17 cellular contexts compared by ENCODE assay signal in genomic region chr3:18872466-18872865, GRCh38.
A peak's percentile ranks its signal among the peaks of the same experiment; 100 is the strongest.
DNase-seq lines count a peak whose midpoint lies in the region; ATAC-seq and TF ChIP-seq lines count a peak whose summit lies in the region.
"Had no signal": no experiment of that assay in that cellular context is flagged by ENCODE, and none has a peak within 500 bp of the region (broad histone marks: within the 10 kb centered on the region; RNA-seq: fewer than 3 reads in every experiment).

No MANE protein-coding gene starts in this region.

- WGBS in spleen, 5 donors, result 76 to 90% (median 85%) methylated on average over 1 of the region's 1 CpG

- H3K4me1 Mint-ChIP-seq in activated CD8-positive, alpha-beta T cell treated with anti-CD3 and anti-CD28 coated beads for 36 hours (ENCODE audit: low read depth), result peaks cover 41% of the 10 kb centered on the region
- H3K4me1 Mint-ChIP-seq in activated CD8-positive, alpha-beta T cell treated with anti-CD3 and anti-CD28 coated beads, Interleukin-2, amount 10 ng/mL, durations not matched to agents 7 days and 5 days (ENCODE audit: low read depth), result no peaks in the 10 kb centered on the region
- no peaks in the 10 kb centered on the region for H3K4me1 Mint-ChIP-seq in neural progenitor cell
- H3K4me1 Mint-ChIP-seq: IgD-negative memory B cell had no signal

- no peaks in the 10 kb centered on the region for H3K9me3 Mint-ChIP-seq in activated CD8-positive, alpha-beta T cell treated with anti-CD3 and anti-CD28 coated beads for 36 hours
- no peaks in the 10 kb centered on the region for H3K9me3 Mint-ChIP-seq in activated CD8-positive, alpha-beta T cell treated with anti-CD3 and anti-CD28 coated beads, Interleukin-2, amount 10 ng/mL, durations not matched to agents 7 days and 5 days (ENCODE audit: insufficient read depth)
- no peaks in the 10 kb centered on the region for H3K9me3 Mint-ChIP-seq in neural progenitor cell
- H3K9me3 Mint-ChIP-seq: IgD-negative memory B cell; T-helper 2 cell treated with Interferon-gamma antibody and Interleukin-4, amounts not matched to agents 5 μg/mL and 100 μg/mL, for 36 hours had no signal

- H3K27ac Mint-ChIP-seq in activated CD8-positive, alpha-beta T cell treated with anti-CD3 and anti-CD28 coated beads for 36 hours, result no peak overlapping the region
- no peak overlapping the region for H3K27ac Mint-ChIP-seq in activated CD8-positive, alpha-beta T cell treated with anti-CD3 and anti-CD28 coated beads, Interleukin-2, amount 10 ng/mL, durations not matched to agents 7 days and 5 days
- H3K27ac Mint-ChIP-seq in neural progenitor cell, result no peak overlapping the region
- H3K27ac Mint-ChIP-seq: IgD-negative memory B cell; T-helper 2 cell treated with Interferon-gamma antibody and Interleukin-4, amounts not matched to agents 5 μg/mL and 100 μg/mL, for 36 hours had no signal

- H3K4me1 ChIP-seq in spleen (no peaks in the 10 kb centered on the region), neural progenitor cell (no peaks in the 10 kb centered on the region)
- H3K4me1 ChIP-seq: BLaER1, SJCRH30, tibial artery had no signal

- H4K20me1 ChIP-seq in neural progenitor cell (ENCODE audit: low read depth), result no peaks in the 10 kb centered on the region
- H4K20me1 ChIP-seq: BLaER1 had no signal

- no peaks in the 10 kb centered on the region for H3K36me3 ChIP-seq in spleen
- no peaks in the 10 kb centered on the region for H3K36me3 ChIP-seq in neural progenitor cell
- H3K36me3 ChIP-seq: BLaER1, neutrophil, SJCRH30, tibial artery had no signal

- H3K9me3 ChIP-seq in spleen, result no peaks in the 10 kb centered on the region
- no peaks in the 10 kb centered on the region for H3K9me3 ChIP-seq in neural progenitor cell (ENCODE audit: low read depth)
- H3K9me3 ChIP-seq: BLaER1, neutrophil, SJCRH30, tibial artery had no signal

- no peak overlapping the region for H3K9ac ChIP-seq in neural progenitor cell
- H3K9ac ChIP-seq: BLaER1 had no signal

- no peaks in the 10 kb centered on the region for H3K36me3 Mint-ChIP-seq in activated CD8-positive, alpha-beta T cell treated with anti-CD3 and anti-CD28 coated beads for 36 hours (ENCODE audit: low read depth)
- no peaks in the 10 kb centered on the region for H3K36me3 Mint-ChIP-seq in activated CD8-positive, alpha-beta T cell treated with anti-CD3 and anti-CD28 coated beads, Interleukin-2, amount 10 ng/mL, durations not matched to agents 7 days and 5 days (ENCODE audit: low read depth)
- no peaks in the 10 kb centered on the region for H3K36me3 Mint-ChIP-seq in neural progenitor cell
- H3K36me3 Mint-ChIP-seq: IgD-negative memory B cell had no signal

- no peaks in the 10 kb centered on the region for H3K27me3 Mint-ChIP-seq in activated CD8-positive, alpha-beta T cell treated with anti-CD3 and anti-CD28 coated beads for 36 hours
- H3K27me3 Mint-ChIP-seq in activated CD8-positive, alpha-beta T cell treated with anti-CD3 and anti-CD28 coated beads, Interleukin-2, amount 10 ng/mL, durations not matched to agents 7 days and 5 days (ENCODE audit: low read depth), result no peaks in the 10 kb centered on the region
- H3K27me3 Mint-ChIP-seq in neural progenitor cell (ENCODE audit: insufficient read depth, low read depth), result no peaks in the 10 kb centered on the region

- intact Hi-C loops in activated CD8-positive, alpha-beta T cell treated with anti-CD3 and anti-CD28 coated beads for 36 hours (cut with micrococcal nuclease), result no loop called here
- intact Hi-C loops in spleen (cut with DNase I; ENCODE audit: low total_unique reads), result no loop called here

- no peaks in the 10 kb centered on the region for H3F3A ChIP-seq in neural progenitor cell (ENCODE audit: low read depth)

- H3K4me3 ChIP-seq in spleen (no peak overlapping the region), neural progenitor cell (no peak overlapping the region)
- H3K4me3 ChIP-seq: BLaER1, SJCRH30, tibial artery had no signal

- TF ChIP-seq CTCF in activated CD8-positive, alpha-beta T cell treated with anti-CD3 and anti-CD28 coated beads for 36 hours (IDR thresholded peaks at IDR 0.05), result no peak
- TF ChIP-seq CTCF in VCaP (conservative IDR thresholded peaks at IDR 0.05) (0 out of 2 replicates have a peak, but pooled peaks have one; percentile 41), spleen (IDR thresholded peaks at IDR 0.05 in 8 of 11, conservative IDR thresholded peaks at IDR 0.05 in 3 of 11) (no peak), neural progenitor cell (IDR thresholded peaks at IDR 0.05) (no peak)

- no peak overlapping the region for H3K27ac ChIP-seq in VCaP
- no peak overlapping the region for H3K27ac ChIP-seq in spleen
- H3K27ac ChIP-seq in neural progenitor cell, result no peak overlapping the region
- H3K27ac ChIP-seq: BLaER1, neutrophil, SJCRH30, tibial artery had no signal

- ATAC-seq in activated CD8-positive, alpha-beta T cell treated with anti-CD3 and anti-CD28 coated beads for 36 hours, result peak; percentile 52
- ATAC-seq in activated CD8-positive, alpha-beta T cell treated with anti-CD3 and anti-CD28 coated beads, Interleukin-2, amount 10 ng/mL, durations not matched to agents 7 days and 5 days, result no peak
- ATAC-seq in GM19351 (IDR thresholded peaks at IDR 0.05; ENCODE audit: unreplicated experiment), result peak; percentile 53
- peak; percentile 86 for ATAC-seq in HG03442 (IDR thresholded peaks at IDR 0.05; ENCODE audit: unreplicated experiment)

- H3K4me2 ChIP-seq in neural progenitor cell, result no peak overlapping the region
- H3K4me2 ChIP-seq: BLaER1 had no signal

- no peak overlapping the region for H3K4me3 Mint-ChIP-seq in activated CD8-positive, alpha-beta T cell treated with anti-CD3 and anti-CD28 coated beads for 36 hours
- no peak overlapping the region for H3K4me3 Mint-ChIP-seq in activated CD8-positive, alpha-beta T cell treated with anti-CD3 and anti-CD28 coated beads, Interleukin-2, amount 10 ng/mL, durations not matched to agents 7 days and 5 days
- H3K4me3 Mint-ChIP-seq in neural progenitor cell, result no peak overlapping the region
- H3K4me3 Mint-ChIP-seq: IgD-negative memory B cell; T-helper 2 cell treated with Interferon-gamma antibody and Interleukin-4, amounts not matched to agents 5 μg/mL and 100 μg/mL, for 36 hours had no signal

- no peak overlapping the region for H2AFZ ChIP-seq in neural progenitor cell (replicated peaks)

- H3K27me3 ChIP-seq in spleen (replicated peaks in 1 of 7) (no peaks in the 10 kb centered on the region), neural progenitor cell (no peaks in the 10 kb centered on the region)
- H3K27me3 ChIP-seq: BLaER1, neutrophil, SJCRH30, tibial artery had no signal

- POLR2A ChIA-PET in activated CD8-positive, alpha-beta T cell treated with anti-CD3 and anti-CD28 coated beads for 36 hours (lab: Charles Lee), result interaction anchor here (0.5 to 1.2 kb wide), 3 partner anchors 10 to 45 kb away, joined by 3 read pairs; no protein-coding TSS in a partner anchor
- POLR2A ChIA-PET in activated CD8-positive, alpha-beta T cell treated with anti-CD3 and anti-CD28 coated beads, Interleukin-2, amount 10 ng/mL, durations not matched to agents 7 days and 5 days (lab: Charles Lee), result no interaction called here

- CTCF ChIA-PET in activated CD8-positive, alpha-beta T cell treated with anti-CD3 and anti-CD28 coated beads for 36 hours (lab: Charles Lee), result interaction anchor here (0.7 to 1.8 kb wide), 5 partner anchors 14 to 116 kb away, joined by 3 to 8 read pairs (median 4); no protein-coding TSS in a partner anchor
- CTCF ChIA-PET in activated CD8-positive, alpha-beta T cell treated with anti-CD3 and anti-CD28 coated beads, Interleukin-2, amount 10 ng/mL, durations not matched to agents 7 days and 5 days (lab: Charles Lee), result interaction anchor here (0.6 to 0.7 kb wide), 2 partner anchors 32 to 933 kb away, joined by 3 read pairs; no protein-coding TSS in a partner anchor

- no peak for DNase-seq in activated CD8-positive, alpha-beta T cell treated with anti-CD3 and anti-CD28 coated beads for 36 hours
- no peak for DNase-seq in activated CD8-positive, alpha-beta T cell treated with anti-CD3 and anti-CD28 coated beads, Interleukin-2, amount 10 ng/mL, durations not matched to agents 7 days and 5 days
- DNase-seq in spleen (no peak), neural progenitor cell (ENCODE audit: low spot score) (no peak), HT-29 (ENCODE audit: low spot score) (no peak)
- DNase-seq: effector memory CD4-positive, alpha-beta T cell; NCI-H1930; NCI-H446 treated with DMSO at 0.1 percent for 48 hours; SJCRH30; tibial artery had no signal

- no peak for TF ChIP-seq POLR2A in spleen (IDR thresholded peaks at IDR 0.05)

- H3K79me2 ChIP-seq in neural progenitor cell (ENCODE audit: low read depth), result no peaks in the 10 kb centered on the region
